ENCODE assay signal across 8 cellular contexts in genomic region chr22:23716811-23717801, GRCh38.
A peak's percentile ranks its signal among the peaks of the same experiment; 100 is the strongest.
DNase-seq lines count a peak whose midpoint lies in the region; ATAC-seq and TF ChIP-seq lines count a peak whose summit lies in the region.

No MANE protein-coding gene starts in this region.

- in situ Hi-C loops in GM13977 (cut with MboI; ENCODE audit: low pct_unique_long_range_greater_than_20kb, low sequenced_read_pairs, unreplicated experiment), result no loop called here

- ATAC-seq in HG03039 (IDR thresholded peaks at IDR 0.05; ENCODE audit: unreplicated experiment) (peak; percentile 79), HG03378 (IDR thresholded peaks at IDR 0.05; ENCODE audit: unreplicated experiment) (no peak)

- TF ChIP-seq CTCF in GM13977 (IDR thresholded peaks at IDR 0.05; ENCODE audit: extremely low read depth, insufficient read depth, missing control alignments), result no peak

- DNase-seq in GM13977 (ENCODE audit: low spot score) (peak; percentile 93), NCI-H226 (peak; percentile 37), inferior parietal cortex (ENCODE audit: extremely low spot score) (peak; percentile 88), smooth muscle cell of the brain vasculature (ENCODE audit: low read depth, low spot score) (peak; percentile 57)
- DNase-seq in activated CD4-positive, CD25-positive, alpha-beta regulatory T cell treated with anti-CD3 and anti-CD28 coated beads, Interleukin-2, amount 50 U/mL, for 16 hours (ENCODE audit: low read depth, low spot score), result peak; percentile 61
- DNase-seq in central memory CD4-positive, alpha-beta T cell, result peak; percentile 77

Comparison
In these comparisons a context has a peak if more than half of its experiments do, and no peak if none do; other contexts are left out.
1. DNase-seq: peak in every context shown above with its lines; median percentile 93 in GM13977; 88 in inferior parietal cortex; 77 in central memory CD4-positive, alpha-beta T cell; 61 in activated CD4-positive, CD25-positive, alpha-beta regulatory T cell treated with anti-CD3 and anti-CD28 coated beads, Interleukin-2, amount 50 U/mL, for 16 hours; 57 in smooth muscle cell of the brain vasculature; 37 in NCI-H226.